ENCODE assay signal across 1 cellular context in genomic region chr12:114774181-114774580, GRCh38.
A peak's percentile ranks its signal among the peaks of the same experiment; 100 is the strongest.
TF ChIP-seq lines count a peak whose summit lies in the region.

No MANE protein-coding gene starts in this region.

TF ChIP-seq in HepG2, 621 proteins besides CTCF, POLR2A, EP300 and RAD21 (continued from another document):
- TF ChIP-seq ZNF687 (CRISPR knock-in tag; IDR thresholded peaks at IDR 0.05), result peak; percentile 25; the same call in 1 of the 2 replicates
- 0 out of 2 replicates have a peak, but pooled peaks have one; percentile 63 for TF ChIP-seq ZBTB21 (CRISPR knock-in tag; IDR thresholded peaks at IDR 0.05)
- TF ChIP-seq HDAC6 (IDR thresholded peaks at IDR 0.05; ENCODE audit: low read depth, low read length), result no peak
- TF ChIP-seq, protein P1, sequence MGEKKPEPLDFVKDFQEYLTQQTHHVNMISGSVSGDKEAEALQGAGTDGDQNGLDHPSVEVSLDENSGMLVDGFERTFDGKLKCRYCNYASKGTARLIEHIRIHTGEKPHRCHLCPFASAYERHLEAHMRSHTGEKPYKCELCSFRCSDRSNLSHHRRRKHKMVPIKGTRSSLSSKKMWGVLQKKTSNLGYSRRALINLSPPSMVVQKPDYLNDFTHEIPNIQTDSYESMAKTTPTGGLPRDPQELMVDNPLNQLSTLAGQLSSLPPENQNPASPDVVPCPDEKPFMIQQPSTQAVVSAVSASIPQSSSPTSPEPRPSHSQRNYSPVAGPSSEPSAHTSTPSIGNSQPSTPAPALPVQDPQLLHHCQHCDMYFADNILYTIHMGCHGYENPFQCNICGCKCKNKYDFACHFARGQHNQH (CRISPR knock-in tag; IDR thresholded peaks at IDR 0.05), result no peak
- TF ChIP-seq HMG20B (CRISPR knock-in tag; conservative IDR thresholded peaks at IDR 0.05), result no peak
- no peak for TF ChIP-seq TEAD2 (CRISPR knock-in tag; IDR thresholded peaks at IDR 0.05)
- TF ChIP-seq ZNF263 (CRISPR knock-in tag; IDR thresholded peaks at IDR 0.05), result no peak
- no peak for TF ChIP-seq PTBP1 (IDR thresholded peaks at IDR 0.05; ENCODE audit: low read depth, low read length, poor library complexity, severe bottlenecking)
- no peak for TF ChIP-seq MTA3 (CRISPR knock-in tag; IDR thresholded peaks at IDR 0.05)
- TF ChIP-seq SOX13 (IDR thresholded peaks at IDR 0.05), result no peak
- TF ChIP-seq SOX13 (CRISPR knock-in tag; conservative IDR thresholded peaks at IDR 0.05 in 1 of 2, IDR thresholded peaks at IDR 0.05 in 1 of 2), result peak in 1 of 2 experiments; percentile 53; a peak in 1 of 4 replicates
- TF ChIP-seq, protein P2, sequence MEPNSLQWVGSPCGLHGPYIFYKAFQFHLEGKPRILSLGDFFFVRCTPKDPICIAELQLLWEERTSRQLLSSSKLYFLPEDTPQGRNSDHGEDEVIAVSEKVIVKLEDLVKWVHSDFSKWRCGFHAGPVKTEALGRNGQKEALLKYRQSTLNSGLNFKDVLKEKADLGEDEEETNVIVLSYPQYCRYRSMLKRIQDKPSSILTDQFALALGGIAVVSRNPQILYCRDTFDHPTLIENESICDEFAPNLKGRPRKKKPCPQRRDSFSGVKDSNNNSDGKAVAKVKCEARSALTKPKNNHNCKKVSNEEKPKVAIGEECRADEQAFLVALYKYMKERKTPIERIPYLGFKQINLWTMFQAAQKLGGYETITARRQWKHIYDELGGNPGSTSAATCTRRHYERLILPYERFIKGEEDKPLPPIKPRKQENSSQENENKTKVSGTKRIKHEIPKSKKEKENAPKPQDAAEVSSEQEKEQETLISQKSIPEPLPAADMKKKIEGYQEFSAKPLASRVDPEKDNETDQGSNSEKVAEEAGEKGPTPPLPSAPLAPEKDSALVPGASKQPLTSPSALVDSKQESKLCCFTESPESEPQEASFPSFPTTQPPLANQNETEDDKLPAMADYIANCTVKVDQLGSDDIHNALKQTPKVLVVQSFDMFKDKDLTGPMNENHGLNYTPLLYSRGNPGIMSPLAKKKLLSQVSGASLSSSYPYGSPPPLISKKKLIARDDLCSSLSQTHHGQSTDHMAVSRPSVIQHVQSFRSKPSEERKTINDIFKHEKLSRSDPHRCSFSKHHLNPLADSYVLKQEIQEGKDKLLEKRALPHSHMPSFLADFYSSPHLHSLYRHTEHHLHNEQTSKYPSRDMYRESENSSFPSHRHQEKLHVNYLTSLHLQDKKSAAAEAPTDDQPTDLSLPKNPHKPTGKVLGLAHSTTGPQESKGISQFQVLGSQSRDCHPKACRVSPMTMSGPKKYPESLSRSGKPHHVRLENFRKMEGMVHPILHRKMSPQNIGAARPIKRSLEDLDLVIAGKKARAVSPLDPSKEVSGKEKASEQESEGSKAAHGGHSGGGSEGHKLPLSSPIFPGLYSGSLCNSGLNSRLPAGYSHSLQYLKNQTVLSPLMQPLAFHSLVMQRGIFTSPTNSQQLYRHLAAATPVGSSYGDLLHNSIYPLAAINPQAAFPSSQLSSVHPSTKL (CRISPR knock-in tag; IDR thresholded peaks at IDR 0.05), result peak; percentile 58
- TF ChIP-seq ZNF652 (CRISPR knock-in tag; IDR thresholded peaks at IDR 0.05; ENCODE audit: borderline replicate concordance, low read depth), result no peak
- TF ChIP-seq ZBTB1 (CRISPR knock-in tag; IDR thresholded peaks at IDR 0.05; ENCODE audit: borderline replicate concordance), result no peak
- TF ChIP-seq ZNF7 (CRISPR knock-in tag; IDR thresholded peaks at IDR 0.05), result peak; percentile 47; the same call in 1 of the 2 replicates
- no peak for TF ChIP-seq ZNF354B (CRISPR knock-in tag; IDR thresholded peaks at IDR 0.05)
- peak; percentile 9 for TF ChIP-seq TEAD3 (CRISPR knock-in tag; optimal IDR thresholded peaks at IDR 0.05; ENCODE audit: borderline replicate concordance)
- TF ChIP-seq ZBTB33 (CRISPR knock-in tag; IDR thresholded peaks at IDR 0.05), result peak; percentile 85
- no peak for TF ChIP-seq GATA4 (IDR thresholded peaks at IDR 0.05; ENCODE audit: borderline replicate concordance, low read depth)
- TF ChIP-seq CBX5 (CRISPR knock-in tag; IDR thresholded peaks at IDR 0.05; ENCODE audit: borderline replicate concordance), result 0 out of 2 replicates have a peak, but pooled peaks have one; percentile 32
- TF ChIP-seq ZNF839 (CRISPR knock-in tag; IDR thresholded peaks at IDR 0.05; ENCODE audit: borderline replicate concordance), result no peak
- TF ChIP-seq, protein P3, sequence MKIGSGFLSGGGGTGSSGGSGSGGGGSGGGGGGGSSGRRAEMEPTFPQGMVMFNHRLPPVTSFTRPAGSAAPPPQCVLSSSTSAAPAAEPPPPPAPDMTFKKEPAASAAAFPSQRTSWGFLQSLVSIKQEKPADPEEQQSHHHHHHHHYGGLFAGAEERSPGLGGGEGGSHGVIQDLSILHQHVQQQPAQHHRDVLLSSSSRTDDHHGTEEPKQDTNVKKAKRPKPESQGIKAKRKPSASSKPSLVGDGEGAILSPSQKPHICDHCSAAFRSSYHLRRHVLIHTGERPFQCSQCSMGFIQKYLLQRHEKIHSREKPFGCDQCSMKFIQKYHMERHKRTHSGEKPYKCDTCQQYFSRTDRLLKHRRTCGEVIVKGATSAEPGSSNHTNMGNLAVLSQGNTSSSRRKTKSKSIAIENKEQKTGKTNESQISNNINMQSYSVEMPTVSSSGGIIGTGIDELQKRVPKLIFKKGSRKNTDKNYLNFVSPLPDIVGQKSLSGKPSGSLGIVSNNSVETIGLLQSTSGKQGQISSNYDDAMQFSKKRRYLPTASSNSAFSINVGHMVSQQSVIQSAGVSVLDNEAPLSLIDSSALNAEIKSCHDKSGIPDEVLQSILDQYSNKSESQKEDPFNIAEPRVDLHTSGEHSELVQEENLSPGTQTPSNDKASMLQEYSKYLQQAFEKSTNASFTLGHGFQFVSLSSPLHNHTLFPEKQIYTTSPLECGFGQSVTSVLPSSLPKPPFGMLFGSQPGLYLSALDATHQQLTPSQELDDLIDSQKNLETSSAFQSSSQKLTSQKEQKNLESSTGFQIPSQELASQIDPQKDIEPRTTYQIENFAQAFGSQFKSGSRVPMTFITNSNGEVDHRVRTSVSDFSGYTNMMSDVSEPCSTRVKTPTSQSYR (CRISPR knock-in tag; IDR thresholded peaks at IDR 0.05; ENCODE audit: borderline replicate concordance), result 0 out of 2 replicates have a peak, but pooled peaks have one; percentile 8
- TF ChIP-seq ZNF660 (CRISPR knock-in tag; IDR thresholded peaks at IDR 0.05; ENCODE audit: borderline replicate concordance, low read depth), result no peak
